2 cellular contexts compared by ENCODE assay signal in the genomic region with DNA sequence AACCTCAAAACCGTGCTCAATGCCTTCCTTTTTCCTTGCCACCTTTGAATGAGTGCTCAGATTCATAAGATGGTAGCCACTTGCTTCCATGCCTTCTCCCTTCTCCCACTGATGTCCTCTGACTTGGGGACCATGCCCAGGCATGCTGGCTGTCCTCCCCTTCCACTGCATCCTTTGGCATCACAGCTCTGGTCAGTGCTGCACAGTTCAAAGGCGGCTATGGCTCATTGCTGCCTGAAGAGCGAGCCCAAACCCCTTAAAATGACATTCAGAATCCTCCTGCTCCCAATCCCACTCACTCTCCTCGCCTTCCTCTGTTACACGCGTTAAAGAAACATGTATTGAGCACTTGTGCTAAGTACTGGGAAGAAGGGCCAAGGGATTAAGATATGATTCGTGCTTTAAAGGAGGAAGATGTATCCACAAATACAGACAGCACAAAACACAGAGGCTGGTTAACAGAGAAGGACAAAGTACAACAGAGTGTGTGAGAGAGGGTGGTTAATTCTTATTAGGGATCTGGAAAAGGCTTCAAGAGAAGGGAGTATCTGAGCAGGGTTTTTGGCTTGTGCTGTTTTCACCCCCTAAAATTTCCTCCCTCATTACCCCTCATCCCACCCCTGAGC.
TF ChIP-seq lines count a peak whose summit lies in the region.

No MANE protein-coding gene starts in this region.

TF ChIP-seq in SK-N-SH, 30 proteins besides CTCF, POLR2A, EP300 and RAD21:
- TF ChIP-seq, protein P1, sequence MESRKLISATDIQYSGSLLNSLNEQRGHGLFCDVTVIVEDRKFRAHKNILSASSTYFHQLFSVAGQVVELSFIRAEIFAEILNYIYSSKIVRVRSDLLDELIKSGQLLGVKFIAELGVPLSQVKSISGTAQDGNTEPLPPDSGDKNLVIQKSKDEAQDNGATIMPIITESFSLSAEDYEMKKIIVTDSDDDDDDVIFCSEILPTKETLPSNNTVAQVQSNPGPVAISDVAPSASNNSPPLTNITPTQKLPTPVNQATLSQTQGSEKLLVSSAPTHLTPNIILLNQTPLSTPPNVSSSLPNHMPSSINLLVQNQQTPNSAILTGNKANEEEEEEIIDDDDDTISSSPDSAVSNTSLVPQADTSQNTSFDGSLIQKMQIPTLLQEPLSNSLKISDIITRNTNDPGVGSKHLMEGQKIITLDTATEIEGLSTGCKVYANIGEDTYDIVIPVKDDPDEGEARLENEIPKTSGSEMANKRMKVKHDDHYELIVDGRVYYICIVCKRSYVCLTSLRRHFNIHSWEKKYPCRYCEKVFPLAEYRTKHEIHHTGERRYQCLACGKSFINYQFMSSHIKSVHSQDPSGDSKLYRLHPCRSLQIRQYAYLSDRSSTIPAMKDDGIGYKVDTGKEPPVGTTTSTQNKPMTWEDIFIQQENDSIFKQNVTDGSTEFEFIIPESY (IDR thresholded peaks at IDR 0.05; ENCODE audit: borderline replicate concordance, low read depth) = no peak
- TF ChIP-seq JUND (IDR thresholded peaks at IDR 0.05) = no peak
- no peak for TF ChIP-seq ELF1 (IDR thresholded peaks at IDR 0.05)

TF ChIP-seq in SK-N-SH treated with all-trans-retinoic acid at 6 μM for 48 hours, 23 proteins besides CTCF, POLR2A, EP300 and RAD21:
- TF ChIP-seq, protein P2, sequence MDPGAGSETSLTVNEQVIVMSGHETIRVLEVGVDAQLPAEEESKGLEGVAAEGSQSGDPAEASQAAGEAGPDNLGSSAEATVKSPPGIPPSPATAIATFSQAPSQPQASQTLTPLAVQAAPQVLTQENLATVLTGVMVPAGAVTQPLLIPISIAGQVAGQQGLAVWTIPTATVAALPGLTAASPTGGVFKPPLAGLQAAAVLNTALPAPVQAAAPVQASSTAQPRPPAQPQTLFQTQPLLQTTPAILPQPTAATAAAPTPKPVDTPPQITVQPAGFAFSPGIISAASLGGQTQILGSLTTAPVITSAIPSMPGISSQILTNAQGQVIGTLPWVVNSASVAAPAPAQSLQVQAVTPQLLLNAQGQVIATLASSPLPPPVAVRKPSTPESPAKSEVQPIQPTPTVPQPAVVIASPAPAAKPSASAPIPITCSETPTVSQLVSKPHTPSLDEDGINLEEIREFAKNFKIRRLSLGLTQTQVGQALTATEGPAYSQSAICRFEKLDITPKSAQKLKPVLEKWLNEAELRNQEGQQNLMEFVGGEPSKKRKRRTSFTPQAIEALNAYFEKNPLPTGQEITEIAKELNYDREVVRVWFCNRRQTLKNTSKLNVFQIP (CRISPR knock-in tag; IDR thresholded peaks at IDR 0.05; ENCODE audit: borderline replicate concordance, low read depth) = no peak
- TF ChIP-seq ZNF565 (CRISPR knock-in tag; conservative IDR thresholded peaks at IDR 0.05; ENCODE audit: low read depth) = no peak
- no peak for TF ChIP-seq ZFP30 (CRISPR knock-in tag; IDR thresholded peaks at IDR 0.05)
- no peak for TF ChIP-seq ARNTL (CRISPR knock-in tag; IDR thresholded peaks at IDR 0.05; ENCODE audit: borderline replicate concordance, low read depth)
- TF ChIP-seq, protein P3, sequence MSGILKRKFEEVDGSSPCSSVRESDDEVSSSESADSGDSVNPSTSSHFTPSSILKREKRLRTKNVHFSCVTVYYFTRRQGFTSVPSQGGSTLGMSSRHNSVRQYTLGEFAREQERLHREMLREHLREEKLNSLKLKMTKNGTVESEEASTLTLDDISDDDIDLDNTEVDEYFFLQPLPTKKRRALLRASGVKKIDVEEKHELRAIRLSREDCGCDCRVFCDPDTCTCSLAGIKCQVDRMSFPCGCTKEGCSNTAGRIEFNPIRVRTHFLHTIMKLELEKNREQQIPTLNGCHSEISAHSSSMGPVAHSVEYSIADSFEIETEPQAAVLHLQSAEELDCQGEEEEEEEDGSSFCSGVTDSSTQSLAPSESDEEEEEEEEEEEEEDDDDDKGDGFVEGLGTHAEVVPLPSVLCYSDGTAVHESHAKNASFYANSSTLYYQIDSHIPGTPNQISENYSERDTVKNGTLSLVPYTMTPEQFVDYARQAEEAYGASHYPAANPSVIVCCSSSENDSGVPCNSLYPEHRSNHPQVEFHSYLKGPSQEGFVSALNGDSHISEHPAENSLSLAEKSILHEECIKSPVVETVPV (CRISPR knock-in tag; IDR thresholded peaks at IDR 0.05) = no peak
- TF ChIP-seq, protein P4, sequence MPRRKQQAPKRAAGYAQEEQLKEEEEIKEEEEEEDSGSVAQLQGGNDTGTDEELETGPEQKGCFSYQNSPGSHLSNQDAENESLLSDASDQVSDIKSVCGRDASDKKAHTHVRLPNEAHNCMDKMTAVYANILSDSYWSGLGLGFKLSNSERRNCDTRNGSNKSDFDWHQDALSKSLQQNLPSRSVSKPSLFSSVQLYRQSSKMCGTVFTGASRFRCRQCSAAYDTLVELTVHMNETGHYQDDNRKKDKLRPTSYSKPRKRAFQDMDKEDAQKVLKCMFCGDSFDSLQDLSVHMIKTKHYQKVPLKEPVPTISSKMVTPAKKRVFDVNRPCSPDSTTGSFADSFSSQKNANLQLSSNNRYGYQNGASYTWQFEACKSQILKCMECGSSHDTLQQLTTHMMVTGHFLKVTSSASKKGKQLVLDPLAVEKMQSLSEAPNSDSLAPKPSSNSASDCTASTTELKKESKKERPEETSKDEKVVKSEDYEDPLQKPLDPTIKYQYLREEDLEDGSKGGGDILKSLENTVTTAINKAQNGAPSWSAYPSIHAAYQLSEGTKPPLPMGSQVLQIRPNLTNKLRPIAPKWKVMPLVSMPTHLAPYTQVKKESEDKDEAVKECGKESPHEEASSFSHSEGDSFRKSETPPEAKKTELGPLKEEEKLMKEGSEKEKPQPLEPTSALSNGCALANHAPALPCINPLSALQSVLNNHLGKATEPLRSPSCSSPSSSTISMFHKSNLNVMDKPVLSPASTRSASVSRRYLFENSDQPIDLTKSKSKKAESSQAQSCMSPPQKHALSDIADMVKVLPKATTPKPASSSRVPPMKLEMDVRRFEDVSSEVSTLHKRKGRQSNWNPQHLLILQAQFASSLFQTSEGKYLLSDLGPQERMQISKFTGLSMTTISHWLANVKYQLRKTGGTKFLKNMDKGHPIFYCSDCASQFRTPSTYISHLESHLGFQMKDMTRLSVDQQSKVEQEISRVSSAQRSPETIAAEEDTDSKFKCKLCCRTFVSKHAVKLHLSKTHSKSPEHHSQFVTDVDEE (CRISPR knock-in tag; IDR thresholded peaks at IDR 0.05) = no peak
- TF ChIP-seq SNAI2 (CRISPR knock-in tag; IDR thresholded peaks at IDR 0.05) = no peak
- no peak for TF ChIP-seq ZNF8 (CRISPR knock-in tag; IDR thresholded peaks at IDR 0.05)
- no peak for TF ChIP-seq ZNF70 (CRISPR knock-in tag; IDR thresholded peaks at IDR 0.05)
- TF ChIP-seq TOX (CRISPR knock-in tag; IDR thresholded peaks at IDR 0.05; ENCODE audit: borderline replicate concordance) = no peak
- TF ChIP-seq ESRRG (CRISPR knock-in tag; IDR thresholded peaks at IDR 0.05) = no peak
- no peak for TF ChIP-seq ZFP3 (CRISPR knock-in tag; IDR thresholded peaks at IDR 0.05)
- TF ChIP-seq TCF4 (CRISPR knock-in tag; IDR thresholded peaks at IDR 0.05; ENCODE audit: borderline replicate concordance) = no peak
- no peak for TF ChIP-seq GLIS3 (CRISPR knock-in tag; IDR thresholded peaks at IDR 0.05)
- TF ChIP-seq, protein P5, sequence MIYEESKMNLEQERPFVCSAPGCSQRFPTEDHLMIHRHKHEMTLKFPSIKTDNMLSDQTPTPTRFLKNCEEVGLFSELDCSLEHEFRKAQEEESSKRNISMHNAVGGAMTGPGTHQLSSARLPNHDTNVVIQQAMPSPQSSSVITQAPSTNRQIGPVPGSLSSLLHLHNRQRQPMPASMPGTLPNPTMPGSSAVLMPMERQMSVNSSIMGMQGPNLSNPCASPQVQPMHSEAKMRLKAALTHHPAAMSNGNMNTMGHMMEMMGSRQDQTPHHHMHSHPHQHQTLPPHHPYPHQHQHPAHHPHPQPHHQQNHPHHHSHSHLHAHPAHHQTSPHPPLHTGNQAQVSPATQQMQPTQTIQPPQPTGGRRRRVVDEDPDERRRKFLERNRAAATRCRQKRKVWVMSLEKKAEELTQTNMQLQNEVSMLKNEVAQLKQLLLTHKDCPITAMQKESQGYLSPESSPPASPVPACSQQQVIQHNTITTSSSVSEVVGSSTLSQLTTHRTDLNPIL (CRISPR knock-in tag; IDR thresholded peaks at IDR 0.05; ENCODE audit: low read depth) = no peak
TF ChIP-seq in SK-N-SH treated with all-trans-retinoic acid at 6 μM for 48 hours: peak in this region for 0.
